In the genomic region with DNA sequence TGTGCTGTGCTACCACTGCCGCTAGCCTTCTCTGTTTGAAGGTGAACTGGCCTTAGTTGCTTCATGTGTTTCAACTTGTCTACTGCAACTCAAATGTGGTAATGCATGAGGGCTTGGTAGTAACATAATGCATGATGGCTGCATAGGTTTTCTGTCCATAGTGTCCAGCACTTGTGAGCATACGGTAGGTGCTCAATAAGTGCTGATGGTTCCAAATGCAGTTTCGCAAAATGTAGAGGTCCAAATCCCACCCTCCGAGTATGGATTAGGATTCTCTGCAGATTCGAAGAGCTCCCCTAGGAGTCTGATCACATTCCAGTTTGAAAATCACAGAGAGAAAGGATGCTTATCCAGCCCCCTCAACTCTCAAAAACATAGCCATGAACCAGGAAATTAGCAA, we compare ENCODE assay signal across 3 cellular contexts.
TF ChIP-seq lines count a peak whose summit lies in the region.

No MANE protein-coding gene starts in this region.

TF ChIP-seq in HepG2, 621 proteins besides CTCF, POLR2A, EP300 and RAD21:
- TF ChIP-seq ZNF768 (CRISPR knock-in tag; IDR thresholded peaks at IDR 0.05), result peak; percentile 55; the same call in 1 of the 2 replicates
- TF ChIP-seq HDAC1 (CRISPR knock-in tag; IDR thresholded peaks at IDR 0.05), result peak; percentile 36; the same call in 1 of the 2 replicates
- peak; percentile 98 for TF ChIP-seq ZKSCAN8 (CRISPR knock-in tag; IDR thresholded peaks at IDR 0.05; ENCODE audit: borderline replicate concordance)
- TF ChIP-seq ZNF720 (CRISPR knock-in tag; IDR thresholded peaks at IDR 0.05), result no peak

TF ChIP-seq in IMR-90, 13 proteins besides CTCF, POLR2A, EP300 and RAD21:
- TF ChIP-seq CHD1 (IDR thresholded peaks at IDR 0.05; ENCODE audit: low read depth, low read length) (no peak), SMC3 (IDR thresholded peaks at IDR 0.05; ENCODE audit: low read depth, low read length) (no peak), CEBPB (IDR thresholded peaks at IDR 0.05; ENCODE audit: low read depth, low read length) (no peak), RCOR1 (IDR thresholded peaks at IDR 0.05; ENCODE audit: insufficient replicate concordance, low read length) (no peak), NFE2L2 (IDR thresholded peaks at IDR 0.05; ENCODE audit: low read depth, low read length) (no peak), MAFK (IDR thresholded peaks at IDR 0.05; ENCODE audit: low read depth, low read length) (no peak), MXI1 (IDR thresholded peaks at IDR 0.05; ENCODE audit: borderline replicate concordance, low read depth, low read length) (no peak), BHLHE40 (IDR thresholded peaks at IDR 0.05; ENCODE audit: low read depth, low read length) (no peak)
- TF ChIP-seq, protein P1, sequence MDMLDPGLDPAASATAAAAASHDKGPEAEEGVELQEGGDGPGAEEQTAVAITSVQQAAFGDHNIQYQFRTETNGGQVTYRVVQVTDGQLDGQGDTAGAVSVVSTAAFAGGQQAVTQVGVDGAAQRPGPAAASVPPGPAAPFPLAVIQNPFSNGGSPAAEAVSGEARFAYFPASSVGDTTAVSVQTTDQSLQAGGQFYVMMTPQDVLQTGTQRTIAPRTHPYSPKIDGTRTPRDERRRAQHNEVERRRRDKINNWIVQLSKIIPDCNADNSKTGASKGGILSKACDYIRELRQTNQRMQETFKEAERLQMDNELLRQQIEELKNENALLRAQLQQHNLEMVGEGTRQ (IDR thresholded peaks at IDR 0.05; ENCODE audit: low read depth, low read length), result no peak
- TF ChIP-seq, protein P2, sequence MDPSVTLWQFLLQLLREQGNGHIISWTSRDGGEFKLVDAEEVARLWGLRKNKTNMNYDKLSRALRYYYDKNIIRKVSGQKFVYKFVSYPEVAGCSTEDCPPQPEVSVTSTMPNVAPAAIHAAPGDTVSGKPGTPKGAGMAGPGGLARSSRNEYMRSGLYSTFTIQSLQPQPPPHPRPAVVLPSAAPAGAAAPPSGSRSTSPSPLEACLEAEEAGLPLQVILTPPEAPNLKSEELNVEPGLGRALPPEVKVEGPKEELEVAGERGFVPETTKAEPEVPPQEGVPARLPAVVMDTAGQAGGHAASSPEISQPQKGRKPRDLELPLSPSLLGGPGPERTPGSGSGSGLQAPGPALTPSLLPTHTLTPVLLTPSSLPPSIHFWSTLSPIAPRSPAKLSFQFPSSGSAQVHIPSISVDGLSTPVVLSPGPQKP (IDR thresholded peaks at IDR 0.05; ENCODE audit: borderline replicate concordance, low read depth, low read length), result no peak

TF ChIP-seq in H1, 55 proteins besides CTCF, POLR2A, EP300 and RAD21:
- TF ChIP-seq GTF2F1 (IDR thresholded peaks at IDR 0.05; ENCODE audit: borderline replicate concordance, low read depth, low read length) (no peak), TAF7 (optimal IDR thresholded peaks at IDR 0.05; ENCODE audit: borderline replicate concordance, low read depth, low read length) (no peak), HDAC6 (IDR thresholded peaks at IDR 0.05; ENCODE audit: low read depth, low read length) (no peak), SIX5 (IDR thresholded peaks at IDR 0.05; ENCODE audit: low read depth, low read length) (no peak), RXRA (IDR thresholded peaks at IDR 0.05; ENCODE audit: insufficient read depth, low read depth, low read length) (no peak), CBX8 (IDR thresholded peaks at IDR 0.05; ENCODE audit: borderline replicate concordance, low read depth, low read length) (no peak), TCF12 (IDR thresholded peaks at IDR 0.05; ENCODE audit: low read depth, low read length) (no peak), JUN (IDR thresholded peaks at IDR 0.05; ENCODE audit: low read depth, low read length) (no peak), RNF2 (IDR thresholded peaks at IDR 0.05; ENCODE audit: borderline replicate concordance, low read depth, low read length, missing control alignments, poor library complexity, severe bottlenecking) (no peak), NRF1 (IDR thresholded peaks at IDR 0.05; ENCODE audit: low read depth, low read length) (no peak)
